Comparison of ENCODE assay signal across 1 cellular context in genomic region chr12:26937863-26938659, GRCh38.
TF ChIP-seq lines count a peak whose summit lies in the region.

FGFR1OP2 (plus strand) TSS chr12:26938470; CDS start chr12:26954159, 15,689 bp downstream.
INTS13 (minus strand) TSS chr12:26937981; CDS start chr12:26936803, 1,178 bp downstream.

TF ChIP-seq in K562, 482 proteins besides CTCF, POLR2A, EP300 and RAD21 (continued from another document and continues in another):
- TF ChIP-seq ELF2 (CRISPR knock-in tag; IDR thresholded peaks at IDR 0.05) (peak; percentile 44), CHD2 (IDR thresholded peaks at IDR 0.05; ENCODE audit: low read depth, low read length) (peak; percentile 97), SUPT5H (IDR thresholded peaks at IDR 0.05) (peak; percentile 97), ZNF134 (CRISPR knock-in tag; conservative IDR thresholded peaks at IDR 0.05) (no peak), ESRRA (IDR thresholded peaks at IDR 0.05; ENCODE audit: borderline replicate concordance, low read depth) (no peak), PRDM10 (IDR thresholded peaks at IDR 0.05; ENCODE audit: partially characterized antibody) (peak; percentile 60), ZNF512 (tag; IDR thresholded peaks at IDR 0.05) (no peak), NCOA6 (IDR thresholded peaks at IDR 0.05) (no peak), PRPF4 (IDR thresholded peaks at IDR 0.05; ENCODE audit: insufficient read depth, low read depth, low read length, poor library complexity, severe bottlenecking) (no peak), ETS1 (conservative IDR thresholded peaks at IDR 0.05; ENCODE audit: control insufficient read depth, low read depth, low read length) (0 out of 2 replicates have a peak, but pooled peaks have one; percentile 18), MECOM (CRISPR knock-in tag; IDR thresholded peaks at IDR 0.05) (0 out of 2 replicates have a peak, but pooled peaks have one; percentile 18), ZNF174 (CRISPR knock-in tag; IDR thresholded peaks at IDR 0.05) (no peak), ZNF592 (IDR thresholded peaks at IDR 0.05) (no peak), MLLT1 (IDR thresholded peaks at IDR 0.05) (no peak), POU5F1 (IDR thresholded peaks at IDR 0.05; ENCODE audit: borderline replicate concordance, low read depth, low read length, partially characterized antibody) (peak; percentile 75), THAP7 (CRISPR knock-in tag; IDR thresholded peaks at IDR 0.05) (peak; percentile 59; the same call in 1 of the 2 replicates), RBM22 (IDR thresholded peaks at IDR 0.05; ENCODE audit: low read depth, low read length, poor library complexity, severe bottlenecking) (peak; percentile 2), ZFX (CRISPR knock-in tag; IDR thresholded peaks at IDR 0.05) (peak; percentile 68), HDAC1 (IDR thresholded peaks at IDR 0.05) (peak in 1 of 2 experiments; percentile 59; a peak in 1 of 4 replicates), HNRNPL (IDR thresholded peaks at IDR 0.05; ENCODE audit: low read depth, low read length) (no peak), NELFE (IDR thresholded peaks at IDR 0.05; ENCODE audit: insufficient read depth, insufficient read length) (no peak), POLR2AphosphoS5 (IDR thresholded peaks at IDR 0.05; ENCODE audit: control insufficient read depth, insufficient read depth, low read depth, low read length) (peak; percentile 79), NFRKB (IDR thresholded peaks at IDR 0.05; ENCODE audit: low read depth) (peak; percentile 75; the same call in 1 of the 2 replicates), THAP12 (CRISPR knock-in tag; IDR thresholded peaks at IDR 0.05) (peak; percentile 81), PYGO2 (tag; IDR thresholded peaks at IDR 0.05) (no peak), GTF2B (IDR thresholded peaks at IDR 0.05; ENCODE audit: extremely low read depth, insufficient read length) (no peak), E2F8 (IDR thresholded peaks at IDR 0.05; ENCODE audit: low read depth, partially characterized antibody) (no peak), SRSF7 (optimal IDR thresholded peaks at IDR 0.05; ENCODE audit: low read depth, low read length) (no peak), NFYB (IDR thresholded peaks at IDR 0.05; ENCODE audit: extremely low read depth, insufficient read length) (no peak), RBM39 (optimal IDR thresholded peaks at IDR 0.05; ENCODE audit: low read depth, low read length) (no peak), LEF1 (IDR thresholded peaks at IDR 0.05) (no peak), TSC22D4 (tag; IDR thresholded peaks at IDR 0.05) (no peak), ZMIZ1 (IDR thresholded peaks at IDR 0.05; ENCODE audit: low read depth in 2 of 2, low read length in 2 of 2) (peak in 1 of 2 experiments; percentile 68; a peak in 1 of 4 replicates)
